Comparison of ENCODE assay signal across 16 cellular contexts in the genomic region with DNA sequence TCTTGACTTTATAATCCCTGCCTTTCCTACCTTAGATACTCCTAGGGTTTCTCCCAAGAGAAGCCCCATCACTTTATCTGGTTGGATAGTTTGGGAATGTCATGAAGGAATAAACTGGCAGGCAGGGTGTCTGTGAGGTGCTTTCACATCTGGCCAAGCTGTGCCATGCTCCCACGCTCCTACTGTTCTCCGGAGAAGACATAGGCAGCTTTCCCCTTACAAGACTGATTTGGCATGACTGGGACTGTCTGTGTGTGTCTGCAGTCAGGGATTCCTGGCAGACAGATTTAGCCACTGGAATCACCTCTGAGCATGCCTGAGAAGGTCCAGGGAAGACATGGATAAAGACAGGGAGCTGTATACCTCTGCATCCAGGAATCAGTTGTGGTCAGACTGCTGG. TPM values are rescaled to one million over a fixed set of nuclear protein-coding genes. Genes with fewer than 3 reads are reported as not detected.
A peak's percentile ranks its signal among the peaks of the same experiment; 100 is the strongest.
DNase-seq lines count a peak whose midpoint lies in the region; ATAC-seq and TF ChIP-seq lines count a peak whose summit lies in the region.
"Had no signal": no experiment of that assay in that cellular context is flagged by ENCODE, and none has a peak within 500 bp of the region (broad histone marks: within the 10 kb centered on the region; RNA-seq: fewer than 3 reads in every experiment).

No MANE protein-coding gene starts in this region.

- no peaks in the 10 kb centered on the region for H4K20me1 ChIP-seq in mammary epithelial cell (ENCODE audit: insufficient read depth, low read length)

- H3K4me1 ChIP-seq in breast epithelium: peaks cover 9 to 25% of the 10 kb centered on the region in 2 donors
- H3K4me1 ChIP-seq in mammary epithelial cell (ENCODE audit: insufficient read depth, low read length): peaks cover 44% of the 10 kb centered on the region
- peaks cover 41 to 93% (median 70%) of the 10 kb centered on the region in 3 donors for H3K4me1 ChIP-seq in esophagus squamous epithelium
- H3K4me1 ChIP-seq in skeletal muscle satellite cell (ENCODE audit: control insufficient read depth, insufficient read depth, low read length): peaks cover 50% of the 10 kb centered on the region

- no TSS peak for BruUV-seq in mammary epithelial cell (replicated peaks; lab: Mats Ljungman, UMichigan)

- H3K9ac ChIP-seq in mammary epithelial cell (ENCODE audit: insufficient read depth, low read length): no peak overlapping the region
- H3K9ac ChIP-seq in skeletal muscle satellite cell (ENCODE audit: low read depth, low read length): no peak overlapping the region

- H3K9me3 ChIP-seq in breast epithelium (no peaks in the 10 kb centered on the region), mammary epithelial cell (replicated peaks; ENCODE audit: insufficient read depth, low read length) (no peaks in the 10 kb centered on the region), esophagus squamous epithelium (no peaks in the 10 kb centered on the region), skeletal muscle satellite cell (replicated peaks; ENCODE audit: low read length) (no peaks in the 10 kb centered on the region)
- H3K9me3 ChIP-seq: SJSA1, suprapubic skin had no signal

- H3K79me2 ChIP-seq in mammary epithelial cell (ENCODE audit: insufficient read depth, low read length): peaks cover 98% of the 10 kb centered on the region

- in situ Hi-C loops in mammary epithelial cell (cut with MboI; ENCODE audit: low sequenced_read_pairs in 2 of 2): no loop called here

- 25% methylated on average over 2 of the region's 2 CpGs for WGBS in mammary epithelial cell (ENCODE audit: low coverage, missing lambda C conversion rate)
- WGBS in esophagus squamous epithelium, 2 donors: 27 to 56% methylated on average over 2 of the region's 2 CpGs

- TF ChIP-seq CTCF in breast epithelium (IDR thresholded peaks at IDR 0.05) (no peak), mammary epithelial cell (conservative IDR thresholded peaks at IDR 0.05 in 1 of 2, IDR thresholded peaks at IDR 0.05 in 1 of 2; ENCODE audit: extremely low read depth in 1 of 2, insufficient read depth in 1 of 2, low read depth in 1 of 2, low read length in 2 of 2) (no peak), RWPE1 (conservative IDR thresholded peaks at IDR 0.05; ENCODE audit: low read depth) (no peak), esophagus squamous epithelium (IDR thresholded peaks at IDR 0.05) (no peak)

- peak overlapping the region; percentile 3 to 54 for H3K27ac ChIP-seq in breast epithelium
- H3K27ac ChIP-seq in mammary epithelial cell (ENCODE audit: insufficient read depth, low read depth, low read length): no peak overlapping the region
- H3K27ac ChIP-seq in RWPE1: peak overlapping the region; percentile 72
- H3K27ac ChIP-seq in esophagus squamous epithelium: peak overlapping the region in 3 of 4 donors; percentile 6 to 89 (median 41)
- H3K27ac ChIP-seq: SJSA1, suprapubic skin had no signal

- H2AFZ ChIP-seq in mammary epithelial cell (ENCODE audit: low read depth, low read length): no peak overlapping the region

- no peak overlapping the region for H3K4me2 ChIP-seq in mammary epithelial cell (ENCODE audit: insufficient read depth, low read depth, low read length)
- H3K4me2 ChIP-seq in skeletal muscle satellite cell (ENCODE audit: low read length): peak overlapping the region; percentile 2

- H3K27me3 ChIP-seq in breast epithelium: no peaks in the 10 kb centered on the region
- no peaks in the 10 kb centered on the region for H3K27me3 ChIP-seq in mammary epithelial cell (ENCODE audit: insufficient read depth, low read length)
- no peaks in the 10 kb centered on the region for H3K27me3 ChIP-seq in esophagus squamous epithelium
- no peaks in the 10 kb centered on the region for H3K27me3 ChIP-seq in skeletal muscle satellite cell (ENCODE audit: control insufficient read depth, insufficient read depth, low read length)
- H3K27me3 ChIP-seq: SJSA1, suprapubic skin had no signal

- no peaks in the 10 kb centered on the region for H3K36me3 ChIP-seq in breast epithelium
- no peaks in the 10 kb centered on the region for H3K36me3 ChIP-seq in mammary epithelial cell (ENCODE audit: insufficient read depth, low read length)
- H3K36me3 ChIP-seq in esophagus squamous epithelium: no peaks in the 10 kb centered on the region
- H3K36me3 ChIP-seq in skeletal muscle satellite cell (ENCODE audit: insufficient read depth, low read length): no peaks in the 10 kb centered on the region
- H3K36me3 ChIP-seq: suprapubic skin had no signal

- ATAC-seq in HG03159 (IDR thresholded peaks at IDR 0.05; ENCODE audit: unreplicated experiment) (no peak), HG02938 (IDR thresholded peaks at IDR 0.05; ENCODE audit: unreplicated experiment) (no peak)

- intact Hi-C loops in breast epithelium (cut with DNase I; ENCODE audit: low total_unique reads): no loop called here
- intact Hi-C loops in mammary epithelial cell (cut with micrococcal nuclease): no loop called here
- intact Hi-C loops in esophagus squamous epithelium (cut with DNase I): no loop called here

- no peak overlapping the region for H3K4me3 ChIP-seq in breast epithelium
- H3K4me3 ChIP-seq in mammary epithelial cell (replicated peaks in 1 of 3; ENCODE audit: insufficient read depth in 1 of 3, low read depth in 2 of 3, low read length in 3 of 3): no peak overlapping the region
- H3K4me3 ChIP-seq in esophagus squamous epithelium: no peak overlapping the region
- H3K4me3 ChIP-seq in skeletal muscle satellite cell (ENCODE audit: low read length): no peak overlapping the region
- H3K4me3 ChIP-seq: SJSA1, suprapubic skin had no signal

- no peak for DNase-seq in breast epithelium (ENCODE audit: low spot score in 2 of 2)
- DNase-seq in mammary epithelial cell: no peak
- DNase-seq in RWPE1 (ENCODE audit: low spot score): no peak
- no peak for DNase-seq in esophagus squamous epithelium (lab: John Stamatoyannopoulos, UW)
- DNase-seq in HCEC 1CT: no peak
- DNase-seq: activated CD4-positive, alpha-beta T cell treated with anti-CD3 and anti-CD28 coated beads for 4 hours; amygdala; Calu3; GDM1; NCI-H446; stimulated activated CD4-positive, alpha-beta T cell treated with anti-CD3 and anti-CD28 coated beads, Interleukin-2, amount 100 ng/mL, for 24 hours had no signal

- CTCF ChIA-PET in mammary epithelial cell (lab: Charles Lee; ENCODE audit: low non-redundant PET): no interaction called here
- CTCF ChIA-PET in RWPE1 (lab: Yijun Ruan, JAX): interaction anchor here (0.6 to 1.7 kb wide), 2 partner anchors 9 to 32 kb away, joined by 4 to 9 read pairs; no protein-coding TSS in a partner anchor

- TF ChIP-seq POLR2A in breast epithelium (IDR thresholded peaks at IDR 0.05): no peak
- no peak for TF ChIP-seq POLR2A in esophagus squamous epithelium (IDR thresholded peaks at IDR 0.05)

- dilution Hi-C loops in mammary epithelial cell (cut with HindIII; ENCODE audit: low sequenced_read_pairs): no loop called here

- POLR2A ChIA-PET in RWPE1 (lab: Yijun Ruan, JAX; ENCODE audit: low non-redundant PET): no interaction called here

RNA-seq across cellular contexts. Expression of a gene that starts 45.3 kb away (rescaled TPM):
- total RNA-seq in breast epithelium: 10 to 100 TPM; 51.2 to 63.4 (median 57.4) TPM
- total RNA-seq in mammary epithelial cell: 100 to 1,000 TPM; 115 to 133 TPM
- 95.9 TPM for polyA plus RNA-seq in mammary epithelial cell
- polyA minus RNA-seq in mammary epithelial cell: 256 TPM
- 100 to 1,000 TPM; 130 to 189 (median 142) TPM for total RNA-seq in esophagus squamous epithelium
- 106 and 109 TPM in 2 replicates for total RNA-seq in skeletal muscle satellite cell (2012; rRNA removed)
